8 cellular contexts compared by ENCODE assay signal in the genomic region with DNA sequence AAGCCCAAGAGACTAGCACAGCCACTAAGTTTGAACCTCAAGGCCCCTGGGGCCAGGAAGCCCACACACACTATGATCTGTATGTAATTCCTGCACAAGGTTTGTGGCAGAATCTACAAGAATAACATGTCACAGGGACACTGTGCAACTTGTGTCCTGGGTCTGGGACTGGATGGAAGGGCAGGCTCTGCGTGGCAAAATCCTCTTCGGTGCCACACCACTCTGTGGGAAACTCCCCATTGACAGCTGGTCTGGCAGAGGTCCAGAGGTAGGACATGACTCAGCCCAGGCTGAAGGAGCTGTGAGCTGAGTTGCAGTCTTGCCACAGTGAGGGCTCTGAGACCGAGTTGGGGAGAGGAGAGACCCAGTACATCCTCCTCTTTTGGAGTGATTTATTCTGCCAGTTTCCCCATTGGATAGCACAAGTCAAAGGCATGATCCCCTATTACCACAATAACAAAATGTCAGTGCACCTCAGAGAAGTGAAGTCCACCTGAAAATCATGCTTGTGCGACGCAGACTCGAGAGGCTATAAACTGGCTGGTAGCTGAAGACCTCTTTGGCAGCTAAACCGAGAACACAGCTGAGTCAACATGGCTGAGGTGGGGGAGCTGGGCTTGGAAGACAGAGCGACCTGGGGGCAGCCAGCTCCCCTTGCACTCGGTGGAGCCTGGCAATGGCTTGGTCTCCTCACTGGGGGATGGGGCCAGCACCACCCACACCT. TPM values are rescaled to one million over a fixed set of nuclear protein-coding genes. Genes with fewer than 3 reads are reported as not detected.
DNase-seq lines count a peak whose midpoint lies in the region; ATAC-seq and TF ChIP-seq lines count a peak whose summit lies in the region.

No MANE protein-coding gene starts in this region.

- ATAC-seq in GM18505 (IDR thresholded peaks at IDR 0.05; ENCODE audit: unreplicated experiment) (no peak), GM19455 (IDR thresholded peaks at IDR 0.05; ENCODE audit: unreplicated experiment) (no peak), GM21576 (IDR thresholded peaks at IDR 0.05; ENCODE audit: unreplicated experiment) (no peak), HG02852 (IDR thresholded peaks at IDR 0.05; ENCODE audit: unreplicated experiment) (no peak)

- TF ChIP-seq CTCF in fibroblast of the aortic adventitia (IDR thresholded peaks at IDR 0.05; ENCODE audit: insufficient read depth, low read length) (no peak), prostate gland (IDR thresholded peaks at IDR 0.05) (no peak)

- peak; percentile 36 for DNase-seq in activated CD8-positive, alpha-beta memory T cell treated with anti-CD3 and anti-CD28 coated beads, Interleukin-2, amount 50 U/mL, for 4 hours
- DNase-seq in fibroblast of the aortic adventitia (ENCODE audit: low read depth) (peak; percentile 73), prostate gland (ENCODE audit: low spot score) (peak; percentile 72)

- H3K4me1 Mint-ChIP-seq in IgD-negative memory B cell, result peaks cover 15 to 29% (median 28%) of the 10 kb centered on the region in 3 donors

- H3K4me1 ChIP-seq in prostate gland (replicated peaks), result peaks cover 23% of the 10 kb centered on the region

- no peaks in the 10 kb centered on the region for H3K27me3 Mint-ChIP-seq in IgD-negative memory B cell

- H3K27me3 ChIP-seq in prostate gland (replicated peaks; ENCODE audit: insufficient read depth), result no peaks in the 10 kb centered on the region

- peak overlapping the region in 2 of 3 donors; percentile 60 to 78 for H3K27ac Mint-ChIP-seq in IgD-negative memory B cell

- intact Hi-C loops in prostate gland (cut with DNase I), result no loop called here

- H3K27ac ChIP-seq in prostate gland, result peak overlapping the region in 1 of 2 donors; percentile 60

- TF ChIP-seq POLR2A in GM18505 (IDR thresholded peaks at IDR 0.05; ENCODE audit: borderline replicate concordance, extremely low read depth, insufficient read depth, insufficient read length) (peak; percentile 30), prostate gland (IDR thresholded peaks at IDR 0.05) (no peak)

- H3K4me3 Mint-ChIP-seq in IgD-negative memory B cell, result peak overlapping the region in 1 of 4 donors; percentile 27

- H3K9me3 Mint-ChIP-seq in IgD-negative memory B cell, result no peaks in the 10 kb centered on the region

- H3K4me3 ChIP-seq in fibroblast of the aortic adventitia (ENCODE audit: low read depth, low read length) (no peak overlapping the region), prostate gland (no peak overlapping the region)

- WGBS in prostate gland, result 30% methylated on average over 9 of the region's 9 CpGs

- H3K9me3 ChIP-seq in prostate gland, result no peaks in the 10 kb centered on the region

- H3K36me3 ChIP-seq in prostate gland, result no peaks in the 10 kb centered on the region

- H3K36me3 Mint-ChIP-seq in IgD-negative memory B cell, result peaks cover 4% of the 10 kb centered on the region

RNA-seq across cellular contexts. Expression of a gene that starts 23.3 kb away (rescaled TPM):
- 0.23 TPM for polyA plus RNA-seq in IgD-negative memory B cell
- total RNA-seq in fibroblast of the aortic adventitia (ENCODE audit: low replicate concordance) (0.09 TPM in 1 of 2 replicates, not detected in the other), prostate gland (not detected)
